Comparison of ENCODE assay signal across 8 cellular contexts in the genomic region with DNA sequence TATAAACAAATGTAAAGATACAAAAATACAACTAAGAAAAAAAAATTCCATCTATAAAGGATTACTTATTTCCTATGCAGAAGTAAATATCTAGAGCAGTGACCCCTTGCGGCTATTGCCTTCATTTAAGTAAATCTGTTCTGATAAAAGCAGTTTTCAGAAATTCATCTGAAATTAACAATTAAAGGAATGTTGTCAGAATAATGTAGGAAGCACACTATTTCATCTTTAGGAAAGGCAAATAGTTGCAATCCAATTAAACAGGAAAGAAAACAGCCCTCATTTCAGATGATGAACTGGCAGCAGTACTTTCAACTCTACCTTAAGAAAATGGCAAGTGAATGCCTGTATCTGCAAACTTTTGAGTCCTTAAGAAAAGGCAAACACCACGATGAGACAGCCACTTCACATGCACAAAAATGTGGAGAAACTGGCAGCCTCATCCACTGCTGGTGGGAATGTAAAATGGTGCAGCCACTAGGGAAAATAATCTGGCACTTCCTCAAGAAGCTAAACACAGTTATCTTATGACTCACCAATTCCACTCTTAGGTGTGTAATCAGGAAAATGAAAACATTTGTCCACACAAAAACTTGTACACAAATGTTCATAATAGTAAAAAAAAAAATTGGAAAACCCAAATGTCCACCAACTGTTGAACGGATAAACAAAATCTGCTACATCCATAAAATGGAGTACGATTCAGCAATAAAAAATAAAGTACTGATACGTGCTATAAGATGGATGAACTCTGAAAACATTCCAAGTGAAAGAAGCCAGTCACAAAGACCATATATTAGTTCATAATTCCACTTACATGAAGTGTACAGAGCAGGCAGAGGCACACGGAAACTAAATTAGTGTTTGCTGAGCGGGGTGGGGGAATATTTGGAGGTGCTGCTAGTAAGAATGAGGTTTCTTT.
A peak's percentile ranks its signal among the peaks of the same experiment; 100 is the strongest.
DNase-seq lines count a peak whose midpoint lies in the region; ATAC-seq and TF ChIP-seq lines count a peak whose summit lies in the region.

No MANE protein-coding gene starts in this region.

- H4K20me1 ChIP-seq in SU-DHL-6 (ENCODE audit: low read depth, low read length), result peaks cover 6% of the 10 kb centered on the region; the same call in 1 of the 2 replicates

- H3K79me2 ChIP-seq in SU-DHL-6 (ENCODE audit: insufficient read depth, low read length), result peaks cover 54% of the 10 kb centered on the region

- H3K9ac ChIP-seq in SU-DHL-6 (ENCODE audit: low read length), result peak overlapping the region; percentile 95

- peak overlapping the region; percentile 89; the same call in 1 of the 2 replicates for H3K27ac ChIP-seq in SU-DHL-6 (ENCODE audit: low read depth, low read length)

- ATAC-seq in GM21390 (IDR thresholded peaks at IDR 0.05; ENCODE audit: unreplicated experiment) (no peak), GM19395 (IDR thresholded peaks at IDR 0.05; ENCODE audit: unreplicated experiment) (no peak)

- H3K4me3 ChIP-seq in SU-DHL-6 (ENCODE audit: insufficient read depth, low read length, poor library complexity, severe bottlenecking) (peak overlapping the region; percentile 79), skeletal muscle cell (ENCODE audit: low read depth, low read length) (peak overlapping the region; percentile 65)

- H3K27me3 ChIP-seq in SU-DHL-6 (ENCODE audit: low read length), result no peaks in the 10 kb centered on the region

- no peak overlapping the region for H2AFZ ChIP-seq in SU-DHL-6 (ENCODE audit: low read depth, low read length, severe bottlenecking)

- H3K4me2 ChIP-seq in SU-DHL-6 (ENCODE audit: low read depth, low read length, poor library complexity, severe bottlenecking), result peak overlapping the region; percentile 81

- H3K9me2 ChIP-seq in SU-DHL-6 (replicated peaks; ENCODE audit: insufficient read depth, low read length), result no peaks in the 10 kb centered on the region

- H3F3A ChIP-seq in SU-DHL-6 (ENCODE audit: insufficient read depth), result peaks cover 20% of the 10 kb centered on the region

- TF ChIP-seq CTCF in GM13977 (IDR thresholded peaks at IDR 0.05; ENCODE audit: extremely low read depth, insufficient read depth, missing control alignments), result peak; percentile 52
- no peak for TF ChIP-seq CTCF in SU-DHL-6 (IDR thresholded peaks at IDR 0.05; ENCODE audit: insufficient read depth, low read length, poor library complexity, severe bottlenecking)

- DNase-seq in AG20443 (ENCODE audit: low spot score), result peak; percentile 46
- no peak for DNase-seq in GM13977 (ENCODE audit: low spot score)
- DNase-seq in glomerular visceral epithelial cell (ENCODE audit: extremely low spot score), result peak; percentile 61
- peak; percentile 78 for DNase-seq in skeletal muscle cell (ENCODE audit: low read depth)
- DNase-seq in T-helper 9 cell, result no peak

- in situ Hi-C loops in GM13977 (cut with MboI; ENCODE audit: low pct_unique_long_range_greater_than_20kb, low sequenced_read_pairs, unreplicated experiment), result loop anchor here (25.0 kb wide), 1 partner anchor 364 kb away; no protein-coding TSS in a partner anchor

- H3K36me3 ChIP-seq in SU-DHL-6 (ENCODE audit: low read length), result peaks cover 3% of the 10 kb centered on the region; the same call in 1 of the 2 replicates

- no peaks in the 10 kb centered on the region for H3K9me3 ChIP-seq in SU-DHL-6 (ENCODE audit: insufficient read depth, low read length)

Comparison
In these comparisons a context has a peak if more than half of its experiments do, and no peak if none do; other contexts are left out.
1. DNase-seq: peak in AG20443 (single experiment), glomerular visceral epithelial cell (single experiment) and skeletal muscle cell (single experiment); none in GM13977 (single experiment) and T-helper 9 cell (single experiment).